ENCODE assay signal across 24 cellular contexts in the genomic region with DNA sequence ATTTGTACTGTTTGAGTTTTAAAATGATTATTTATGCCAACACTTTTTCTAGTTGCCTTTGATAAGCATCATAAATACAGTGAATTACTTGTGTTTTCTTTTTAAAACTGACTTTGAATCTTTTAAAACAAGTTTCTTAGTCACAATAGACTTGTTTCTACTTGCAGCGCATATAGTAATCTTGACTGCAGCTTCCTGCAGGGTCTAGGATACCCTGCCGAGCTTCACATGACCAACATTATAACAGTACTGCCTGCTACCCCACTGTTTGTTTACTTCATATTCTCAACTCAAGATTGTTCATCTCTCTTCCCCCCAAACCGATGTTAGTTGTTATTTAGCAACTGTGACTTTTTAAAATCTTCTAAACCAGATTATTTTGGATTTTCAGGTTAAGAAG.
DNase-seq lines count a peak whose midpoint lies in the region; ATAC-seq, FAIRE-seq and TF ChIP-seq lines count a peak whose summit lies in the region.
"Had no signal": no experiment of that assay in that cellular context is flagged by ENCODE, and none has a peak within 500 bp of the region (broad histone marks: within the 10 kb centered on the region; RNA-seq: fewer than 3 reads in every experiment).

No MANE protein-coding gene starts in this region.

- no peaks in the 10 kb centered on the region for H3K9me3 ChIP-seq in A673 (ENCODE audit: low read depth, low read length, poor library complexity, severe bottlenecking)
- H3K9me3 ChIP-seq in HUES6 (ENCODE audit: control insufficient read depth, insufficient read depth, low read depth, low read length): no peaks in the 10 kb centered on the region
- H3K9me3 ChIP-seq in endodermal cell (ENCODE audit: control insufficient read depth, low read length): no peaks in the 10 kb centered on the region
- H3K9me3 ChIP-seq in keratinocyte (ENCODE audit: control insufficient read depth, low read depth, low read length): no peaks in the 10 kb centered on the region
- H3K9me3 ChIP-seq: BLaER1, SJCRH30 had no signal

- H3K79me2 ChIP-seq in keratinocyte (ENCODE audit: control insufficient read depth, insufficient read depth, low read length): no peaks in the 10 kb centered on the region

- no peaks in the 10 kb centered on the region for H3K27me3 Mint-ChIP-seq in endodermal cell (ENCODE audit: insufficient read depth)
- H3K27me3 Mint-ChIP-seq: CD4-positive, CD25-positive, alpha-beta regulatory T cell had no signal

- ATAC-seq in GM19452 (IDR thresholded peaks at IDR 0.05; ENCODE audit: unreplicated experiment): no peak
- no peak for ATAC-seq in GM21619 (IDR thresholded peaks at IDR 0.05; ENCODE audit: unreplicated experiment)
- ATAC-seq: PC-3, Right ventricle myocardium inferior, SK-N-SH treated with all-trans-retinoic acid at 6 μM for 48 hours had no signal

- dilution Hi-C loops in keratinocyte (cut with MboI; ENCODE audit: extremely low pct_ligation_motif_present, low sequenced_read_pairs): no loop called here

- H3K27ac Mint-ChIP-seq in endodermal cell: peak overlapping the region; percentile 69
- H3K27ac Mint-ChIP-seq: CD4-positive, CD25-positive, alpha-beta regulatory T cell had no signal

- peak overlapping the region; percentile 10 for H3K4me2 ChIP-seq in keratinocyte (ENCODE audit: control insufficient read depth, extremely low read depth, insufficient read depth, low read depth, low read length)
- H3K4me2 ChIP-seq: BLaER1 had no signal

- H3K4me1 ChIP-seq in A673 (ENCODE audit: insufficient read depth, low read length, poor library complexity, severe bottlenecking) (peaks cover 6% of the 10 kb centered on the region), HUES6 (ENCODE audit: control insufficient read depth, insufficient read depth, low read length) (peaks cover 27% of the 10 kb centered on the region), endodermal cell (ENCODE audit: control insufficient read depth, insufficient read depth, low read length) (no peaks in the 10 kb centered on the region), keratinocyte (ENCODE audit: control insufficient read depth, extremely low read depth, insufficient read depth, low read length) (peaks cover 6% of the 10 kb centered on the region)
- H3K4me1 ChIP-seq: BLaER1, SJCRH30 had no signal

- H3K9ac ChIP-seq in HUES6 (ENCODE audit: low read length) (no peak overlapping the region), endodermal cell (ENCODE audit: extremely low read depth, low read length, poor library complexity, severe bottlenecking) (no peak overlapping the region), keratinocyte (ENCODE audit: control insufficient read depth, extremely low read depth, insufficient read depth, low read length) (no peak overlapping the region)
- H3K9ac ChIP-seq: BLaER1 had no signal

- TF ChIP-seq CTCF in A673 (conservative IDR thresholded peaks at IDR 0.05; ENCODE audit: low read depth, low read length) (no peak), endodermal cell (conservative IDR thresholded peaks at IDR 0.05) (no peak), keratinocyte (optimal IDR thresholded peaks at IDR 0.05 in 1 of 3, IDR thresholded peaks at IDR 0.05 in 1 of 3, conservative IDR thresholded peaks at IDR 0.05 in 1 of 3; ENCODE audit: extremely low read depth in 1 of 3, insufficient read depth in 2 of 3, low read length in 3 of 3) (no peak)

- H3K27ac ChIP-seq in A673 (ENCODE audit: low read depth, low read length, poor library complexity, severe bottlenecking) (no peak overlapping the region), HUES6 (ENCODE audit: low read depth, low read length) (peak overlapping the region; percentile 75), endodermal cell (ENCODE audit: low read depth, low read length) (peak overlapping the region; percentile 33), keratinocyte (ENCODE audit: control insufficient read depth, insufficient read depth, low read length) (no peak overlapping the region)
- H3K27ac ChIP-seq: 22Rv1, BLaER1, SJCRH30 had no signal

- FAIRE-seq in keratinocyte (lab: Jason Lieb, UNC): peak; percentile 59
- FAIRE-seq: GM18507 had no signal

- no peak overlapping the region for H3K4me3 Mint-ChIP-seq in endodermal cell
- H3K4me3 Mint-ChIP-seq: CD4-positive, CD25-positive, alpha-beta regulatory T cell had no signal

- whole genome bisulfite sequencing in endodermal cell (ENCODE audit: insufficient coverage in 1 of 2, insufficient read length in 1 of 2), 2 experiments: 33 to 41% methylated on average over 3 of the region's 3 CpGs

- H3K36me3 ChIP-seq in A673 (ENCODE audit: insufficient read depth, low read length, poor library complexity, severe bottlenecking) (no peaks in the 10 kb centered on the region), HUES6 (ENCODE audit: control insufficient read depth, insufficient read depth, low read length) (no peaks in the 10 kb centered on the region), endodermal cell (ENCODE audit: control insufficient read depth, insufficient read depth, low read length) (no peaks in the 10 kb centered on the region), keratinocyte (ENCODE audit: control insufficient read depth in 2 of 2, extremely low read depth in 1 of 2, insufficient read depth in 2 of 2, low read length in 2 of 2) (no peaks in the 10 kb centered on the region)
- H3K36me3 ChIP-seq: BLaER1, SJCRH30 had no signal

- DNase-seq in A673 (ENCODE audit: low spot score): peak; percentile 6
- no peak for DNase-seq in endodermal cell
- no peak for DNase-seq in keratinocyte (ENCODE audit: low read depth, low spot score)
- no peak for DNase-seq in DMS153 (lab: John Stamatoyannopoulos, UW)
- DNase-seq in AG20443 (ENCODE audit: low spot score): no peak
- DNase-seq: CD4-positive, CD25-positive, alpha-beta regulatory T cell; NCI-H1048; NCI-H1417; NCI-H1694; NCI-H2029 treated with DMSO at 0.1 percent for 48 hours; NCI-H446 treated with DMSO at 0.1 percent for 48 hours; NCI-H526; NCI-H82; NK-92 treated with Interleukin-12 subunit alpha and Interleukin-12 subunit beta, amount 100 ng/mL, for 24 hours; PC-3; SJCRH30 had no signal

- no peaks in the 10 kb centered on the region for H4K20me1 ChIP-seq in keratinocyte (ENCODE audit: control insufficient read depth, extremely low read depth, insufficient read depth, low read length)
- H4K20me1 ChIP-seq: BLaER1 had no signal

- intact Hi-C loops in A673 (cut with micrococcal nuclease; ENCODE audit: unreplicated experiment): no loop called here

- H3K36me3 Mint-ChIP-seq in endodermal cell (ENCODE audit: low read depth): no peaks in the 10 kb centered on the region
- H3K36me3 Mint-ChIP-seq: CD4-positive, CD25-positive, alpha-beta regulatory T cell had no signal

- no peaks in the 10 kb centered on the region for H3K9me1 ChIP-seq in keratinocyte (ENCODE audit: control insufficient read depth, extremely low read depth, insufficient read depth, low read length)

- POLR2A ChIA-PET in A673 (lab: Charles Lee; ENCODE audit: low non-redundant PET): no interaction called here

- H3K4me3 ChIP-seq in A673 (ENCODE audit: low read depth, low read length, poor library complexity, severe bottlenecking) (no peak overlapping the region), HUES6 (ENCODE audit: low read depth, low read length) (no peak overlapping the region), endodermal cell (ENCODE audit: low read length) (no peak overlapping the region), keratinocyte (ENCODE audit: control insufficient read depth in 2 of 3, extremely low read depth in 1 of 3, insufficient read depth in 2 of 3, low read depth in 1 of 3, low read length in 3 of 3) (no peak overlapping the region)
- H3K4me3 ChIP-seq: BLaER1, SJCRH30 had no signal

- CTCF ChIA-PET in A673 (lab: Charles Lee): no interaction called here

- no TSS peak for BruUV-seq in A673 (replicated peaks; lab: Mats Ljungman, UMichigan)

- H3K27me3 ChIP-seq in A673 (replicated peaks; ENCODE audit: insufficient read depth, low read depth, low read length, poor library complexity) (no peaks in the 10 kb centered on the region), HUES6 (ENCODE audit: control insufficient read depth, insufficient read depth, low read length) (no peaks in the 10 kb centered on the region), endodermal cell (ENCODE audit: control insufficient read depth, insufficient read depth, low read length, poor library complexity, severe bottlenecking) (no peaks in the 10 kb centered on the region), keratinocyte (ENCODE audit: control insufficient read depth, extremely low read depth, insufficient read depth, low read length) (no peaks in the 10 kb centered on the region)
- H3K27me3 ChIP-seq: BLaER1, SJCRH30 had no signal

- peaks cover 19% of the 10 kb centered on the region for H3K4me1 Mint-ChIP-seq in endodermal cell
- H3K4me1 Mint-ChIP-seq: CD4-positive, CD25-positive, alpha-beta regulatory T cell had no signal

- peak overlapping the region; percentile 19 for H2AFZ ChIP-seq in keratinocyte (ENCODE audit: control insufficient read depth, low read length)

- no peaks in the 10 kb centered on the region for H3K9me3 Mint-ChIP-seq in endodermal cell

Comparison
In these comparisons a context has a peak if more than half of its experiments do, and no peak if none do; other contexts are left out.
1. H3K27ac ChIP-seq: peak in HUES6 (single experiment) and endodermal cell (single experiment); none in A673 (single experiment) and keratinocyte (single experiment).